In the genomic region with DNA sequence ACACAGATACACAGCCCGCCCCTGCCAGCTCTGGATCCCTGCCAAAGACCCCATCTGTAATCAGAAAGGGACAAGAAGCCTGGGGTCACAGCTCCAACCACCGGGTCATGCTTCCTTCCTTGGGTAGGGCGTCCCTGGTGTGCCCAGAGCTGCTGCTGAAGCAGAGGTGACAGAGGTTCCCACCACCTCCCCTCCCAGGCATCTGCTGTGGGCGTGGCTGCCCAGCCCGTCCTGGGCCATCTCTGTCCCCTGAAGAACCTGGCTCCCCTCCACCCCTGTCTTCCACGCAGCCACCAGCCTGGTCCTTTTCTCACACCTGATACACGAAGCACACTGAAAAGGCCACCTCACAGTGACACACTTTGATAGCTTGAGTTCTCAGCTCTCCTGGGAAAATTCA, we compare ENCODE assay signal across 22 cellular contexts. TPM values are rescaled to one million over a fixed set of nuclear protein-coding genes. Genes with fewer than 3 reads are reported as not detected.
DNase-seq lines count a peak whose midpoint lies in the region; ATAC-seq, FAIRE-seq and TF ChIP-seq lines count a peak whose summit lies in the region.
"Had no signal": no experiment of that assay in that cellular context is flagged by ENCODE, and none has a peak within 500 bp of the region (broad histone marks: within the 10 kb centered on the region; RNA-seq: fewer than 3 reads in every experiment).

No MANE protein-coding gene starts in this region.

- H3K27me3 ChIP-seq in muscle layer of duodenum (ENCODE audit: low read depth, low read length) (no peaks in the 10 kb centered on the region), subcutaneous abdominal adipose tissue (ENCODE audit: control insufficient read depth in 5 of 5, insufficient read depth in 4 of 5, low read length in 5 of 5) (peaks cover 0 to 12% (median 7%) of the 10 kb centered on the region in 5 donors), left ventricle myocardium inferior (ENCODE audit: low read depth) (peaks cover 64% of the 10 kb centered on the region)
- H3K27me3 ChIP-seq: BLaER1 treated with 17β-estradiol and CSF1 and Interleukin-3, amounts not matched to agents 10 nM and 100 nM; MG63 had no signal

- H3K27ac ChIP-seq in muscle layer of duodenum (ENCODE audit: low read length) (peak overlapping the region; percentile 3), subcutaneous abdominal adipose tissue (ENCODE audit: low read depth, low read length) (peak overlapping the region; percentile 10), left ventricle myocardium inferior (replicated peaks) (no peak overlapping the region)
- H3K27ac ChIP-seq: BLaER1 treated with 17β-estradiol and CSF1 and Interleukin-3, amounts not matched to agents 10 nM and 100 nM had no signal

- H3K9me3 ChIP-seq in muscle layer of duodenum (ENCODE audit: control insufficient read depth in 1 of 2, low read length in 2 of 2) (peaks cover 0 to 10% of the 10 kb centered on the region in 2 donors), subcutaneous abdominal adipose tissue (ENCODE audit: control insufficient read depth in 5 of 5, low read length in 5 of 5) (peaks cover 0 to 36% (median 22%) of the 10 kb centered on the region in 5 donors), left ventricle myocardium inferior (replicated peaks) (peaks cover 30% of the 10 kb centered on the region)

- H3K36me3 ChIP-seq in muscle layer of duodenum (ENCODE audit: control insufficient read depth in 1 of 2, insufficient read depth in 2 of 2, low read length in 2 of 2) (no peaks in the 10 kb centered on the region), subcutaneous abdominal adipose tissue (ENCODE audit: control insufficient read depth in 5 of 5, insufficient read depth in 5 of 5, low read length in 5 of 5) (no peaks in the 10 kb centered on the region), left ventricle myocardium inferior (no peaks in the 10 kb centered on the region)
- H3K36me3 ChIP-seq: BLaER1 treated with 17β-estradiol and CSF1 and Interleukin-3, amounts not matched to agents 10 nM and 100 nM; MG63 had no signal

- H3K4me1 ChIP-seq in muscle layer of duodenum (ENCODE audit: control insufficient read depth in 1 of 2, insufficient read depth in 2 of 2, low read length in 2 of 2) (no peaks in the 10 kb centered on the region), subcutaneous abdominal adipose tissue (ENCODE audit: control insufficient read depth in 5 of 5, insufficient read depth in 5 of 5, low read length in 5 of 5) (peaks cover 0 to 9% (median 0%) of the 10 kb centered on the region in 5 donors), left ventricle myocardium inferior (no peaks in the 10 kb centered on the region)

- no peak overlapping the region for H3K4me3 ChIP-seq in muscle layer of duodenum (ENCODE audit: low read depth in 1 of 2, low read length in 2 of 2)
- no peak overlapping the region for H3K4me3 ChIP-seq in subcutaneous abdominal adipose tissue (ENCODE audit: low read depth in 1 of 5, low read length in 5 of 5)
- no peak overlapping the region for H3K4me3 ChIP-seq in left ventricle myocardium inferior
- H3K4me3 ChIP-seq: BLaER1 treated with 17β-estradiol and CSF1 and Interleukin-3, amounts not matched to agents 10 nM and 100 nM; MG63 had no signal

- FAIRE-seq in GM12891 (lab: Jason Lieb, UNC): no peak
- FAIRE-seq: D721Med, GM12892, GM19239 had no signal

- no peak for TF ChIP-seq CTCF in left ventricle myocardium inferior (IDR thresholded peaks at IDR 0.05; ENCODE audit: borderline replicate concordance)

- intact Hi-C loops in cardiac septum (cut with DNase I) (no loop called here), left ventricle myocardium superior (cut with micrococcal nuclease) (no loop called here), left ventricle myocardium inferior (cut with micrococcal nuclease) (no loop called here)

- TF ChIP-seq POLR2A in GM12891 (IDR thresholded peaks at IDR 0.05; ENCODE audit: low read depth, low read length): no peak

- DNase-seq in cardiac septum (ENCODE audit: low spot score) (peak; percentile 56), left ventricle myocardium superior (no peak), DMS53 (lab: John Stamatoyannopoulos, UW) (no peak), GM12891 (ENCODE audit: insufficient read length, low spot score) (no peak), left ventricle myocardium inferior (no peak)
- DNase-seq: 8988T; CD8-positive, alpha-beta memory T cell; GF-D8; H9; Karpas-422; NCI-H1092; NCI-H2081 treated with DMSO at 0.1 percent for 48 hours; NCI-H510A treated with DMSO at 0.1 percent for 48 hours had no signal

- ATAC-seq in left ventricle myocardium superior (no peak), GM18868 (IDR thresholded peaks at IDR 0.05; ENCODE audit: unreplicated experiment) (no peak)

- no peak overlapping the region for H3K9ac ChIP-seq in subcutaneous abdominal adipose tissue (ENCODE audit: low read length in 5 of 5)
- H3K9ac ChIP-seq: BLaER1 treated with 17β-estradiol and CSF1 and Interleukin-3, amounts not matched to agents 10 nM and 100 nM had no signal

TF ChIP-seq in GM12891, 5 proteins besides CTCF, POLR2A, EP300 and RAD21:
- no peak for TF ChIP-seq PAX5 (IDR thresholded peaks at IDR 0.05; ENCODE audit: insufficient read depth, low read length, severe bottlenecking)
- no peak for TF ChIP-seq POLR2AphosphoS5 (IDR thresholded peaks at IDR 0.05; ENCODE audit: low read depth, low read length)
- no peak for TF ChIP-seq TAF1 (IDR thresholded peaks at IDR 0.05; ENCODE audit: low read depth, low read length)
- TF ChIP-seq POU2F2 (IDR thresholded peaks at IDR 0.05; ENCODE audit: low read depth, low read length): no peak
- no peak for TF ChIP-seq SPI1 (IDR thresholded peaks at IDR 0.05; ENCODE audit: low read depth, low read length)

RNA-seq across cellular contexts. Expression of gene CPXM2, which starts 38.2 kb away (rescaled TPM):
- total RNA-seq in cardiac septum: 11.2 TPM
- total RNA-seq in left ventricle myocardium superior: 4.1 TPM
- polyA plus RNA-seq in GM12891 (2012; ENCODE audit: low read depth, missing spikeins): 0.04 TPM
- total RNA-seq in left ventricle myocardium inferior: 4.5 TPM
- total RNA-seq: CD8-positive, alpha-beta memory T cell; IMR-90 had no signal
- polyA plus RNA-seq: CD8-positive, alpha-beta memory T cell; IMR-90 had no signal
